Comparison of ENCODE assay signal across 8 cellular contexts in genomic region chr6:42879372-42880239, GRCh38. TPM values are rescaled to one million over a fixed set of nuclear protein-coding genes. Genes with fewer than 3 reads are reported as not detected.
A peak's percentile ranks its signal among the peaks of the same experiment; 100 is the strongest.
DNase-seq lines count a peak whose midpoint lies in the region; ATAC-seq and TF ChIP-seq lines count a peak whose summit lies in the region.

TSS of gene RPL7L1 (plus strand) at chr6:42879616. CDS start at chr6:42879911, 295 bp downstream.

- H3K79me1 ChIP-seq in mesenchymal stem cell (replicated peaks; ENCODE audit: low read length, poor library complexity, severe bottlenecking) = peaks cover 5% of the 10 kb centered on the region

- peak within 1 kb of the TSS; percentile 76 to 91 for H3K4me3 ChIP-seq in mesenchymal stem cell (ENCODE audit: insufficient read depth in 1 of 2, low read depth in 1 of 2, low read length in 2 of 2)

- H3K36me3 Mint-ChIP-seq in effector memory CD8-positive, alpha-beta T cell (ENCODE audit: insufficient read depth) = peaks cover 53% of the 10 kb centered on the region

- peak within 1 kb of the TSS; percentile 99 for H3K27ac Mint-ChIP-seq in effector memory CD8-positive, alpha-beta T cell

- H3K9me3 Mint-ChIP-seq in effector memory CD8-positive, alpha-beta T cell = no peaks in the 10 kb centered on the region

- peak within 1 kb of the TSS; percentile 96 for H3K9ac ChIP-seq in mesenchymal stem cell (ENCODE audit: low read length)

- H2BK15ac ChIP-seq in mesenchymal stem cell (ENCODE audit: low read depth, poor library complexity, severe bottlenecking) = no peak within 1 kb of the TSS

- no peaks in the 10 kb centered on the region for H3K27me3 ChIP-seq in mesenchymal stem cell (ENCODE audit: control insufficient read depth in 1 of 2, insufficient read depth in 1 of 2, low read length in 2 of 2)

- TF ChIP-seq CTCF in GM20000 (IDR thresholded peaks at IDR 0.05; ENCODE audit: extremely low read depth, missing control alignments) = no peak

- peak within 1 kb of the TSS; percentile 78 for H2AFZ ChIP-seq in mesenchymal stem cell (ENCODE audit: low read depth, low read length)

- peak within 1 kb of the TSS; percentile 99 for H2BK5ac ChIP-seq in mesenchymal stem cell (ENCODE audit: low read depth, low read length, poor library complexity, severe bottlenecking)

- peak within 1 kb of the TSS; percentile 95 to 98 for H3K18ac ChIP-seq in mesenchymal stem cell (ENCODE audit: low read depth in 1 of 2, low read length in 2 of 2)

- H3K4ac ChIP-seq in mesenchymal stem cell (ENCODE audit: low read depth in 1 of 2, low read length in 2 of 2) = peak within 1 kb of the TSS; percentile 96 to 98

- H2BK120ac ChIP-seq in mesenchymal stem cell (ENCODE audit: low read depth, low read length) = no peak within 1 kb of the TSS

- H4K91ac ChIP-seq in mesenchymal stem cell (ENCODE audit: low read length) = peak within 1 kb of the TSS; percentile 93

- H2BK12ac ChIP-seq in mesenchymal stem cell (ENCODE audit: low read length in 2 of 2) = no peak within 1 kb of the TSS

- peak within 1 kb of the TSS; percentile 90 to 99 for H3K14ac ChIP-seq in mesenchymal stem cell (ENCODE audit: low read length in 2 of 2)

- CTCF ChIA-PET in activated CD8-positive, alpha-beta memory T cell treated with anti-CD3 and anti-CD28 coated beads for 36 hours (lab: Charles Lee) = interaction anchor here (0.8 to 2.7 kb wide), 5 partner anchors 10 to 218 kb away, joined by 3 to 13 read pairs (median 4); a partner anchor contains a TSS

- peak within 1 kb of the TSS; percentile 97 for H2AK5ac ChIP-seq in mesenchymal stem cell (ENCODE audit: low read length, severe bottlenecking)

- peaks cover 14 to 21% of the 10 kb centered on the region in 2 donors for H3K4me1 Mint-ChIP-seq in effector memory CD8-positive, alpha-beta T cell (ENCODE audit: low read depth in 2 of 2)

- H3K4me1 ChIP-seq in mesenchymal stem cell (ENCODE audit: control insufficient read depth, insufficient read depth, low read depth, low read length) = peaks cover 8% of the 10 kb centered on the region

- H3K27me3 Mint-ChIP-seq in effector memory CD8-positive, alpha-beta T cell = no peaks in the 10 kb centered on the region

- ATAC-seq in effector memory CD8-positive, alpha-beta T cell (replicated peaks) = peak; percentile 88

- peak within 1 kb of the TSS; percentile 94 to 97 for H3K4me3 Mint-ChIP-seq in effector memory CD8-positive, alpha-beta T cell

- H3K36me3 ChIP-seq in mesenchymal stem cell (ENCODE audit: control insufficient read depth in 1 of 2, insufficient read depth in 2 of 2, low read depth in 1 of 2, low read length in 2 of 2) = peaks cover 21 to 29% of the 10 kb centered on the region in 2 experiments

- POLR2A ChIA-PET in activated CD8-positive, alpha-beta memory T cell treated with anti-CD3 and anti-CD28 coated beads for 36 hours (lab: Charles Lee) = interaction anchor here (0.5 to 1.7 kb wide), 9 partner anchors 11 to 153 kb away, joined by 3 to 9 read pairs (median 4); partner anchors contain the start of genes BICRAL, CNPY3 and TBCC

- no peaks in the 10 kb centered on the region for H3K9me3 ChIP-seq in mesenchymal stem cell (ENCODE audit: control insufficient read depth, low read length)

- WGBS in mesenchymal stem cell = 3% methylated on average over 41 of the region's 41 CpGs

- DNase-seq in COLO829 (ENCODE audit: low spot score) = peak; percentile 76
- DNase-seq in GM20000 (ENCODE audit: low spot score) = peak; percentile 75
- DNase-seq in HS-5 (ENCODE audit: low read depth) = peak; percentile 77
- DNase-seq in NOMO-1 (lab: John Stamatoyannopoulos, UW; ENCODE audit: unreplicated experiment in 2 of 2) = peak; percentile 81 to 91
- peak; percentile 72 to 81 (median 76) for DNase-seq in effector memory CD8-positive, alpha-beta T cell
- DNase-seq in mesenchymal stem cell = peak; percentile 96
- DNase-seq in stimulated activated CD8-positive, alpha-beta memory T cell treated with anti-CD3 and anti-CD28 coated beads, Interleukin-12 subunit alpha, Interleukin-12 subunit beta, amount 100 ng/mL, for 4 hours (ENCODE audit: low read depth) = peak; percentile 66

- peak within 1 kb of the TSS; percentile 100 for H4K8ac ChIP-seq in mesenchymal stem cell (ENCODE audit: low read length)

- H3K27ac ChIP-seq in mesenchymal stem cell (ENCODE audit: low read length, poor library complexity, severe bottlenecking) = peak within 1 kb of the TSS; percentile 74

- H3K23ac ChIP-seq in mesenchymal stem cell (ENCODE audit: low read length in 2 of 2) = peak within 1 kb of the TSS in 1 of 2 experiments; percentile 79

- H3K4me2 ChIP-seq in mesenchymal stem cell (ENCODE audit: low read length, poor library complexity, severe bottlenecking) = peak within 1 kb of the TSS; percentile 66

RNA-seq across cellular contexts. Expression of gene RPL7L1, which starts in this region (rescaled TPM):
- total RNA-seq in activated CD8-positive, alpha-beta memory T cell treated with anti-CD3 and anti-CD28 coated beads for 36 hours = 100 to 1,000 TPM; 205 to 206 TPM
- polyA plus RNA-seq in mesenchymal stem cell (2013, experiment 1 of 2) = 58.1 TPM
- 59.5 TPM for polyA plus RNA-seq in mesenchymal stem cell (2013, experiment 2 of 2)

Comparison
In these comparisons a context has a peak if more than half of its experiments do, and no peak if none do; other contexts are left out.
1. Peak in every context shown above with its lines: DNase-seq, ATAC-seq, H3K4me3 ChIP-seq and H3K27ac ChIP-seq.